20 cellular contexts compared by ENCODE assay signal in genomic region chrX:136671006-136671610, GRCh38. TPM values are rescaled to one million over a fixed set of nuclear protein-coding genes. Genes with fewer than 3 reads are reported as not detected.
DNase-seq lines count a peak whose midpoint lies in the region; ATAC-seq and TF ChIP-seq lines count a peak whose summit lies in the region.
"Had no signal": no experiment of that assay in that cellular context is flagged by ENCODE, and none has a peak within 500 bp of the region (broad histone marks: within the 10 kb centered on the region; RNA-seq: fewer than 3 reads in every experiment).

No MANE protein-coding gene starts in this region.

- H3K27me3 Mint-ChIP-seq in T-helper 1 cell treated with Interleukin-12 subunit alpha and Interleukin-12 subunit beta and Interleukin-4 antibody, amounts not matched to agents 30 μg/mL and 1 μg/mL, for 36 hours (ENCODE audit: low read depth) = no peaks in the 10 kb centered on the region
- H3K27me3 Mint-ChIP-seq in activated T-helper 17 cell treated with anti-CD3 and anti-CD28 coated beads, Interleukin-2, amount 50 U/mL, for 72 hours = no peaks in the 10 kb centered on the region

- DNase-seq in T-helper 1 cell = no peak
- DNase-seq in COLO668 (lab: John Stamatoyannopoulos, UW; ENCODE audit: unreplicated experiment) = no peak
- no peak for DNase-seq in SIG-M5 treated with dmso at 0.1 percent for 504 hours (lab: John Stamatoyannopoulos, UW; ENCODE audit: unreplicated experiment)
- DNase-seq in esophagus muscularis mucosa (ENCODE audit: extremely low spot score) = no peak
- DNase-seq: amygdala; glutamatergic neuron; Kasumi-1; mesenchymal stem cell; NCI-H1436; right cardiac atrium; stimulated activated CD4-positive, alpha-beta T cell treated with anti-CD3 and anti-CD28 coated beads, Interleukin-2, amount 100 ng/mL, for 24 hours; trophoblast cell had no signal

- H3K4me1 Mint-ChIP-seq in T-helper 1 cell treated with Interleukin-12 subunit alpha and Interleukin-12 subunit beta and Interleukin-4 antibody, amounts not matched to agents 30 μg/mL and 1 μg/mL, for 36 hours (ENCODE audit: low read depth) = peaks cover 77% of the 10 kb centered on the region
- H3K4me1 Mint-ChIP-seq in activated T-helper 17 cell treated with anti-CD3 and anti-CD28 coated beads, Interleukin-2, amount 50 U/mL, for 72 hours = peaks cover 66% of the 10 kb centered on the region

- peaks cover 0 to 83% (median 41%) of the 10 kb centered on the region in 4 donors for H3K36me3 ChIP-seq in esophagus muscularis mucosa

- TF ChIP-seq EP300 in esophagus muscularis mucosa (IDR thresholded peaks at IDR 0.05) = no peak

- no peak for TF ChIP-seq CTCF in esophagus muscularis mucosa (IDR thresholded peaks at IDR 0.05)

- no peak for TF ChIP-seq POLR2A in esophagus muscularis mucosa (IDR thresholded peaks at IDR 0.05; ENCODE audit: low read depth)

- H3K27ac ChIP-seq in esophagus muscularis mucosa (replicated peaks in 1 of 4) = no peak overlapping the region
- H3K27ac ChIP-seq: 22Rv1, C4-2B, epithelial cell of prostate, SK-N-MC had no signal

- WGBS in esophagus muscularis mucosa = 78% methylated on average over 3 of the region's 3 CpGs

- no peaks in the 10 kb centered on the region for H3K27me3 ChIP-seq in esophagus muscularis mucosa

- H3K4me3 ChIP-seq in esophagus muscularis mucosa = no peak overlapping the region
- H3K4me3 ChIP-seq: SK-N-MC had no signal

- intact Hi-C loops in esophagus muscularis mucosa (cut with DNase I) = no loop called here

- no peaks in the 10 kb centered on the region for H3K9me3 ChIP-seq in esophagus muscularis mucosa

- H3K9me3 Mint-ChIP-seq in T-helper 1 cell treated with Interleukin-12 subunit alpha and Interleukin-12 subunit beta and Interleukin-4 antibody, amounts not matched to agents 30 μg/mL and 1 μg/mL, for 36 hours = no peaks in the 10 kb centered on the region
- no peaks in the 10 kb centered on the region for H3K9me3 Mint-ChIP-seq in activated T-helper 17 cell treated with anti-CD3 and anti-CD28 coated beads, Interleukin-2, amount 50 U/mL, for 72 hours

- H3K27ac Mint-ChIP-seq in T-helper 1 cell treated with Interleukin-12 subunit alpha and Interleukin-12 subunit beta and Interleukin-4 antibody, amounts not matched to agents 30 μg/mL and 1 μg/mL, for 36 hours = peak overlapping the region; percentile 36
- H3K27ac Mint-ChIP-seq in activated T-helper 17 cell treated with anti-CD3 and anti-CD28 coated beads, Interleukin-2, amount 50 U/mL, for 72 hours = peak overlapping the region; percentile 85

- no peaks in the 10 kb centered on the region for H3K4me1 ChIP-seq in esophagus muscularis mucosa

- peak; percentile 65 for ATAC-seq in GM18520 (IDR thresholded peaks at IDR 0.05; ENCODE audit: unreplicated experiment)
- peak; percentile 37 for ATAC-seq in HG02938 (IDR thresholded peaks at IDR 0.05; ENCODE audit: unreplicated experiment)
- peak; percentile 52 for ATAC-seq in activated T-helper 17 cell treated with anti-CD3 and anti-CD28 coated beads, Interleukin-2, amount 50 U/mL, for 72 hours (replicated peaks)
- ATAC-seq: right cardiac atrium had no signal

- no peak overlapping the region for H3K4me3 Mint-ChIP-seq in T-helper 1 cell treated with Interleukin-12 subunit alpha and Interleukin-12 subunit beta and Interleukin-4 antibody, amounts not matched to agents 30 μg/mL and 1 μg/mL, for 36 hours
- H3K4me3 Mint-ChIP-seq in activated T-helper 17 cell treated with anti-CD3 and anti-CD28 coated beads, Interleukin-2, amount 50 U/mL, for 72 hours = peak overlapping the region; percentile 79

- H3K36me3 Mint-ChIP-seq in T-helper 1 cell treated with Interleukin-12 subunit alpha and Interleukin-12 subunit beta and Interleukin-4 antibody, amounts not matched to agents 30 μg/mL and 1 μg/mL, for 36 hours (ENCODE audit: low read depth) = peaks cover 76% of the 10 kb centered on the region
- H3K36me3 Mint-ChIP-seq in activated T-helper 17 cell treated with anti-CD3 and anti-CD28 coated beads, Interleukin-2, amount 50 U/mL, for 72 hours (ENCODE audit: low read depth) = peaks cover 92% of the 10 kb centered on the region

RNA-seq across cellular contexts. Expression of gene CD40LG, which starts 23.1 kb away (rescaled TPM):
- total RNA-seq in activated T-helper 17 cell treated with anti-CD3 and anti-CD28 coated beads, Interleukin-2, amount 50 U/mL, for 72 hours = 100 to 1,000 TPM in 1 of 2 donors, 10 to 100 TPM in 1; 87.0 to 110 TPM
- total RNA-seq in esophagus muscularis mucosa = under 1 TPM in 2 of 4 donors, not detected in 2; 0.32 to 0.33 TPM

Comparison
In these comparisons a context has a peak if more than half of its experiments do, and no peak if none do; other contexts are left out.
1. RNA of gene CD40LG, which starts 23.1 kb away (total RNA-seq): 87.0 to 110 TPM in activated T-helper 17 cell treated with anti-CD3 and anti-CD28 coated beads, Interleukin-2, amount 50 U/mL, for 72 hours; 0.32 to 0.33 TPM in esophagus muscularis mucosa; every median in the first group is over 10 times any median in the second.
2. Peak in every context shown above with its lines, with median percentiles within 50 percentile points of each other: ATAC-seq.